In genomic region chr9:18442629-18443491, GRCh38 we compare ENCODE assay signal across 9 cellular contexts. TPM values are rescaled to one million over a fixed set of nuclear protein-coding genes. Genes with fewer than 3 reads are reported as not detected.
DNase-seq lines count a peak whose midpoint lies in the region; ATAC-seq and TF ChIP-seq lines count a peak whose summit lies in the region.
"Had no signal": no experiment of that assay in that cellular context is flagged by ENCODE, and none has a peak within 500 bp of the region (broad histone marks: within the 10 kb centered on the region; RNA-seq: fewer than 3 reads in every experiment).

No MANE protein-coding gene starts in this region.

- no peaks in the 10 kb centered on the region for H3K36me3 ChIP-seq in BJ (ENCODE audit: control insufficient read depth, insufficient read depth, low read length)

- TF ChIP-seq CTCF in BJ (IDR thresholded peaks at IDR 0.05; ENCODE audit: insufficient read depth, low read depth, low read length), result peak; percentile 91

- POLR2A ChIA-PET in BJ (lab: Charles Lee), result no interaction called here

- peak; percentile 97 for ATAC-seq in GM19023 (IDR thresholded peaks at IDR 0.05; ENCODE audit: unreplicated experiment)
- peak; percentile 84 for ATAC-seq in HG03097 (IDR thresholded peaks at IDR 0.05; ENCODE audit: low FRiP score, unreplicated experiment)

- CTCF ChIA-PET in BJ (lab: Yijun Ruan, JAX), result interaction anchor here (0.6 to 8.2 kb wide), 30 partner anchors 10 to 585 kb away, joined by 3 to 85 read pairs (median 4); no protein-coding TSS in a partner anchor

- DNase-seq in BJ (ENCODE audit: low read depth) (no peak), NCI-H2196 treated with DMSO at 0.1 percent for 48 hours (lab: John Stamatoyannopoulos, UW; ENCODE audit: unreplicated experiment) (peak; percentile 13), ecto neural progenitor cell (ENCODE audit: low spot score) (peak; percentile 79), lung microvascular endothelial cell (ENCODE audit: low read depth in 2 of 2) (peak; percentile 88 to 93)
- peak; percentile 7 to 40 for DNase-seq in activated CD4-positive, alpha-beta T cell treated with anti-CD3 and anti-CD28 coated beads for 24 hours (ENCODE audit: low read depth in 2 of 2)
- peak; percentile 5 for DNase-seq in stimulated activated CD8-positive, alpha-beta memory T cell treated with anti-CD3 and anti-CD28 coated beads, Interleukin-4, amount 100 ng/mL, for 24 hours (ENCODE audit: low read depth)

- H3K27me3 ChIP-seq in BJ (ENCODE audit: control insufficient read depth, insufficient read depth, low read length), result no peaks in the 10 kb centered on the region

- no peak overlapping the region for H3K4me3 ChIP-seq in BJ (ENCODE audit: low read depth, low read length)

RNA-seq across cellular contexts. Expression of gene ADAMTSL1, which starts 31.1 kb away (rescaled TPM):
- 12.6 and 17.2 TPM in 2 replicates for polyA plus RNA-seq in BJ (2011; rRNA removed)
- 18.5 and 23.4 TPM in 2 replicates for polyA minus RNA-seq in BJ (2011; rRNA and poly(A)+ RNA removed)
- 0.99 and 11.8 TPM in 2 replicates for total RNA-seq in lung microvascular endothelial cell
- polyA plus RNA-seq: IgD-negative memory B cell had no signal
